13 cellular contexts compared by ENCODE assay signal in genomic region chr5:173473293-173473692, GRCh38.
DNase-seq lines count a peak whose midpoint lies in the region; ATAC-seq and TF ChIP-seq lines count a peak whose summit lies in the region.
"Had no signal": no experiment of that assay in that cellular context is flagged by ENCODE, and none has a peak within 500 bp of the region (broad histone marks: within the 10 kb centered on the region; RNA-seq: fewer than 3 reads in every experiment).

No MANE protein-coding gene starts in this region.

- peak overlapping the region; percentile 96; the same call in 2 of the 3 replicates for H2BK15ac ChIP-seq in IMR-90 (ENCODE audit: low read depth, low read length)

- DNase-seq in IMR-90 (peak; percentile 41), caudate nucleus (lab: John Stamatoyannopoulos, UW) (no peak), lower lobe of right lung (no peak), CD14-positive monocyte (ENCODE audit: low spot score) (no peak)
- no peak for DNase-seq in activated naive CD8-positive, alpha-beta T cell treated with anti-CD3 and anti-CD28 coated beads, Interleukin-2, amount 50 U/mL, for 24 hours
- DNase-seq: activated naive CD4-positive, alpha-beta T cell treated with Interleukin-2 at 50 U/mL for 16 hours; NCI-H1436; NCI-H510A; SHP77 had no signal

- peak overlapping the region; percentile 96 for H3K27ac ChIP-seq in IMR-90 (ENCODE audit: insufficient read depth, low read length)
- peak overlapping the region; percentile 98 for H3K27ac ChIP-seq in caudate nucleus (ENCODE audit: low read depth, low read length)
- H3K27ac ChIP-seq in lower lobe of right lung: peak overlapping the region; percentile 25
- H3K27ac ChIP-seq in temporal lobe (ENCODE audit: low read depth, low read length): peak overlapping the region; percentile 99

- H3K14ac ChIP-seq in IMR-90 (replicated peaks; ENCODE audit: low read depth, low read length): peak overlapping the region; percentile 62

- intact Hi-C loops in IMR-90 (cut with micrococcal nuclease): no loop called here
- intact Hi-C loops in lower lobe of right lung (cut with DNase I): no loop called here
- intact Hi-C loops in CD14-positive monocyte (cut with micrococcal nuclease): no loop called here

- H3K27me3 ChIP-seq in IMR-90 (ENCODE audit: control insufficient read depth, insufficient read depth, low read length) (no peaks in the 10 kb centered on the region), lower lobe of right lung (ENCODE audit: low read depth) (no peaks in the 10 kb centered on the region)

- TF ChIP-seq RAD21 in IMR-90 (IDR thresholded peaks at IDR 0.05; ENCODE audit: low read length): no peak

- peak overlapping the region; percentile 97 for H2BK20ac ChIP-seq in IMR-90 (ENCODE audit: low read depth, low read length)

- H3K9me3 ChIP-seq in IMR-90 (ENCODE audit: control insufficient read depth, insufficient read depth, low read length) (no peaks in the 10 kb centered on the region), lower lobe of right lung (no peaks in the 10 kb centered on the region)

- no peak for ATAC-seq in IMR-90 (ENCODE audit: low read depth)
- ATAC-seq in lower lobe of right lung: no peak
- ATAC-seq in HG03521 (IDR thresholded peaks at IDR 0.05; ENCODE audit: unreplicated experiment): no peak
- ATAC-seq in activated naive CD8-positive, alpha-beta T cell treated with anti-CD3 and anti-CD28 coated beads, Interleukin-2, amount 50 U/mL, for 24 hours: no peak
- no peak for ATAC-seq in GM19324 (IDR thresholded peaks at IDR 0.05; ENCODE audit: low FRiP score, unreplicated experiment)

- H3K36me3 Mint-ChIP-seq in CD14-positive monocyte: no peaks in the 10 kb centered on the region
- H3K36me3 Mint-ChIP-seq in activated naive CD8-positive, alpha-beta T cell treated with anti-CD3 and anti-CD28 coated beads, Interleukin-2, amount 50 U/mL, for 24 hours (ENCODE audit: low read depth): no peaks in the 10 kb centered on the region
- H3K36me3 Mint-ChIP-seq: IgD-negative memory B cell had no signal

- H4K5ac ChIP-seq in IMR-90 (ENCODE audit: low read depth, low read length): peak overlapping the region; percentile 89

- H3K4ac ChIP-seq in IMR-90 (ENCODE audit: low read depth, low read length): peak overlapping the region; percentile 92

- peak overlapping the region; percentile 86 for H3K23ac ChIP-seq in IMR-90 (ENCODE audit: low read depth, low read length)

- dilution Hi-C loops in IMR-90 (cut with HindIII; ENCODE audit: low sequenced_read_pairs, unreplicated experiment): no loop called here

- peak overlapping the region; percentile 71 for H2AK9ac ChIP-seq in IMR-90 (replicated peaks; ENCODE audit: low read depth, low read length, poor library complexity)

- H2AK5ac ChIP-seq in IMR-90 (ENCODE audit: low read depth, low read length): peak overlapping the region; percentile 97

- H3K9ac ChIP-seq in IMR-90 (ENCODE audit: low read depth, low read length): peak overlapping the region; percentile 41

- H3K56ac ChIP-seq in IMR-90 (ENCODE audit: extremely low read depth, insufficient read depth, low read length): peak overlapping the region; percentile 76; the same call in 1 of the 2 replicates

- no peaks in the 10 kb centered on the region for H4K20me1 ChIP-seq in IMR-90 (ENCODE audit: insufficient read depth, low read length)

- peak overlapping the region; percentile 95 for H2BK5ac ChIP-seq in IMR-90 (ENCODE audit: low read depth, low read length, poor library complexity, severe bottlenecking)

- H3K4me2 ChIP-seq in IMR-90 (ENCODE audit: low read depth, low read length): no peak overlapping the region

- H3K4me1 ChIP-seq in IMR-90 (ENCODE audit: control insufficient read depth, insufficient read depth, low read length) (peaks cover 44% of the 10 kb centered on the region), lower lobe of right lung (peaks cover 6% of the 10 kb centered on the region)

- H3K36me3 ChIP-seq in IMR-90 (ENCODE audit: control insufficient read depth, insufficient read depth, low read length): no peaks in the 10 kb centered on the region
- no peaks in the 10 kb centered on the region for H3K36me3 ChIP-seq in lower lobe of right lung

- H3K27ac Mint-ChIP-seq in CD14-positive monocyte: no peak overlapping the region
- no peak overlapping the region for H3K27ac Mint-ChIP-seq in activated naive CD8-positive, alpha-beta T cell treated with anti-CD3 and anti-CD28 coated beads, Interleukin-2, amount 50 U/mL, for 24 hours
- H3K27ac Mint-ChIP-seq: IgD-negative memory B cell had no signal

- H3K79me1 ChIP-seq in IMR-90 (ENCODE audit: low read depth in 1 of 2, low read length in 2 of 2): peaks cover 7 to 22% of the 10 kb centered on the region in 2 experiments; a peak in 2 of 4 replicates

- WGBS in IMR-90 (ENCODE audit: extremely low coverage in 2 of 2, insufficient read length in 1 of 2), 2 experiments: no CpG with 5 or more reads among the region's 6 CpGs

- CTCF ChIA-PET in IMR-90 (lab: Yijun Ruan, JAX): no interaction called here

- H3K9me3 Mint-ChIP-seq in CD14-positive monocyte: peaks cover 0 to 7% (median 2%) of the 10 kb centered on the region in 7 donors
- no peaks in the 10 kb centered on the region for H3K9me3 Mint-ChIP-seq in activated naive CD8-positive, alpha-beta T cell treated with anti-CD3 and anti-CD28 coated beads, Interleukin-2, amount 50 U/mL, for 24 hours

- POLR2A ChIA-PET in IMR-90 (lab: Charles Lee; ENCODE audit: unreplicated experiment): no interaction called here

- H4K91ac ChIP-seq in IMR-90 (ENCODE audit: insufficient read depth, low read depth, low read length): peak overlapping the region; percentile 86

- no peaks in the 10 kb centered on the region for H3K4me1 Mint-ChIP-seq in CD14-positive monocyte
- no peaks in the 10 kb centered on the region for H3K4me1 Mint-ChIP-seq in activated naive CD8-positive, alpha-beta T cell treated with anti-CD3 and anti-CD28 coated beads, Interleukin-2, amount 50 U/mL, for 24 hours
- H3K4me1 Mint-ChIP-seq: IgD-negative memory B cell had no signal

- peaks cover 7 to 19% (median 8%) of the 10 kb centered on the region in 3 donors for H3K27me3 Mint-ChIP-seq in CD14-positive monocyte (ENCODE audit: low read depth in 3 of 3)
- H3K27me3 Mint-ChIP-seq in activated naive CD8-positive, alpha-beta T cell treated with anti-CD3 and anti-CD28 coated beads, Interleukin-2, amount 50 U/mL, for 24 hours: peaks cover 4% of the 10 kb centered on the region

- peaks cover 50% of the 10 kb centered on the region for H3K9me1 ChIP-seq in IMR-90 (ENCODE audit: insufficient read depth, low read length)

- H4K8ac ChIP-seq in IMR-90 (ENCODE audit: low read depth in 2 of 2, low read length in 2 of 2): peak overlapping the region; percentile 2 to 92

- H2AFZ ChIP-seq in IMR-90 (replicated peaks; ENCODE audit: low read length, poor library complexity): peak overlapping the region; percentile 56

- in situ Hi-C loops in IMR-90 (cut with MboI; ENCODE audit: low sequenced_read_pairs): no loop called here

- no peak for TF ChIP-seq CTCF in IMR-90 (conservative IDR thresholded peaks at IDR 0.05; ENCODE audit: low read depth, low read length)
- no peak for TF ChIP-seq CTCF in lower lobe of right lung (IDR thresholded peaks at IDR 0.05)
- TF ChIP-seq CTCF in CD14-positive monocyte (IDR thresholded peaks at IDR 0.05): no peak

- H3K18ac ChIP-seq in IMR-90 (ENCODE audit: low read depth, low read length): peak overlapping the region; percentile 73

- H2BK120ac ChIP-seq in IMR-90 (ENCODE audit: low read depth, low read length): peak overlapping the region; percentile 92

- BruUV-seq in IMR-90 (replicated peaks; lab: Mats Ljungman, UMichigan): no TSS peak

- TF ChIP-seq POLR2A in IMR-90 (IDR thresholded peaks at IDR 0.05; ENCODE audit: low read depth, low read length): no peak

- no peak overlapping the region for H3K4me3 Mint-ChIP-seq in CD14-positive monocyte
- no peak overlapping the region for H3K4me3 Mint-ChIP-seq in activated naive CD8-positive, alpha-beta T cell treated with anti-CD3 and anti-CD28 coated beads, Interleukin-2, amount 50 U/mL, for 24 hours

- H3K4me3 ChIP-seq in IMR-90 (ENCODE audit: insufficient read depth, low read depth, low read length) (no peak overlapping the region), lower lobe of right lung (no peak overlapping the region)

TF ChIP-seq in IMR-90, 13 proteins besides CTCF, POLR2A, EP300 and RAD21:
- no peak for TF ChIP-seq NFE2L2 (IDR thresholded peaks at IDR 0.05; ENCODE audit: low read depth, low read length)
- TF ChIP-seq MAFK (IDR thresholded peaks at IDR 0.05; ENCODE audit: low read depth, low read length): no peak
- TF ChIP-seq RCOR1 (IDR thresholded peaks at IDR 0.05; ENCODE audit: insufficient replicate concordance, low read length): no peak
- TF ChIP-seq MAZ (IDR thresholded peaks at IDR 0.05; ENCODE audit: borderline replicate concordance, low read depth, low read length): no peak
- TF ChIP-seq SMC3 (IDR thresholded peaks at IDR 0.05; ENCODE audit: low read depth, low read length): no peak
- TF ChIP-seq ELK1 (IDR thresholded peaks at IDR 0.05; ENCODE audit: borderline replicate concordance, low read depth, low read length): no peak

Comparison
In these comparisons a context has a peak if more than half of its experiments do, and no peak if none do; other contexts are left out.
1. H3K27ac ChIP-seq: peak in every context shown above with its lines; median percentile 99 in temporal lobe; 98 in caudate nucleus; 96 in IMR-90; 25 in lower lobe of right lung.